1 cellular context compared by ENCODE assay signal in the genomic region with DNA sequence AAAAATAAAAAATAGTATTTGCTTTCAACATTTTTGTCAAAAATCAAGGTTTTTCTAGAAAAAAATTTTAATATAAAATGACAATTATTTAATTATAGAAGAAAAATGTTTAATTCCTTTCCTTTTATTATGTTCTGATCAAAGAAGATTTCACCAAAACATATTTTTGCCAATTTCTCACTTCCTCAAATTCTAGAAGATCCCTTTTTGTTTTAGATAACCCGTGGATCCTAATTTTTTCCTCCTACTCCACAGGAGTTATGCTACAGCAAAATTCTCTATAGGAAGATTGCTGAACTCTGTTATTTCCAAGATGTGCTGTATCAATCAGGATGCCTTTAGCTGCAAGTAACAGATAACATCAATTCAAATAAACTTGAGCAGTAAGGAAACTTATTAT.
TF ChIP-seq lines count a peak whose summit lies in the region.

No MANE protein-coding gene starts in this region.

TF ChIP-seq in HCT116, 20 proteins besides CTCF, POLR2A, EP300 and RAD21 (continued from another document):
- TF ChIP-seq ATF3 (IDR thresholded peaks at IDR 0.05) (no peak), ZNF274 (IDR thresholded peaks at IDR 0.05; ENCODE audit: low read depth, low read length) (no peak), SP1 (IDR thresholded peaks at IDR 0.05; ENCODE audit: low read depth) (no peak), TCF7L2 (IDR thresholded peaks at IDR 0.05; ENCODE audit: borderline replicate concordance, extremely low read depth, insufficient read depth, insufficient read length) (no peak), JUND (IDR thresholded peaks at IDR 0.05) (no peak), POLR2AphosphoS5 (IDR thresholded peaks at IDR 0.05; ENCODE audit: low read depth, low read length) (no peak)
